ENCODE assay signal across 8 cellular contexts in the genomic region with DNA sequence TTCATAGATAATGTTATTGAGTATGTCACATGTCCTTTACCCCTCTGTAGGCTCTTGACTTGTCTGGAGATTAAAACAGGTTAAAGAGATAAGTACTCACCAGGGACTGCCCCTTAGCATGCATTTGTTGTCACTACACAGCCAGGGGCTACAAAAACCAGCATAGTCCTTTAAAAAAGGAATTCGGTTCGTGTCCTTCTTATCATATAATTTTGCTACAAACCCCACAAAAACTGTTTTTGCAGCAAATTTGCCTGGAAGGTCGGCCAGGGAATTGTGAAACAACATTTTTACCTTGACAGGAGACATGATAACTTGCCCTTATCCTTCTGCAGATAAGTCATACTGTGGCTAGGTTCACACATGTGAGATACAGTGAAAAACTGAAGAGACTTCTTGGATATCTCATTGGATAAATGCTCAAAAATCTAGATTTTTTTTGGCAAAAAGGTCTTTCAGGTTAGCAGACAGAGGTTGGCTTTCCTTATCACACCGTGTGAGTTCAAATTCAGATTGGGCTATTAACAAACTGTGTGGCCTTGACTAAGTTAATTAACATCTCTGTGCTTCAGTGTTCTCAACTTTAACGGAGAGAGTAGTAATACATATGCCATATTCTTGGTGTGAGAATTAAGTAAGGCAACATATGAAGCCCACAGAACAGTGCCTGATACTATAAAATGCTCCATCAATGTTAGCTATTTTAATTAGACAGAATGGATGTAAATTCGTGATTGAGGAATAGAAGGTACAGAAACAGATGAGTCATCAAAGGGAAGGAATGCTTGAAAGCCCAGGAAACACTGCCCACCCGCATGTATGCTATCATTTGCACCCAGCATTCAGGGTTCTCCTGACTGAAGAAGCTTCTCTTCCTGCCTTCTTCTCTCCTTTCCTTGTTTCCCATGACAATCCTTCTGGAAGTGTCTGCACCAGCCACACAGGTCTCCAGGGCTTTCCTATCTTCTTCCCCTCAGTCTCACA. TPM values are rescaled to one million over a fixed set of nuclear protein-coding genes. Genes with fewer than 3 reads are reported as not detected.
DNase-seq lines count a peak whose midpoint lies in the region; ATAC-seq, FAIRE-seq and TF ChIP-seq lines count a peak whose summit lies in the region.

No MANE protein-coding gene starts in this region.

- H3K36me3 ChIP-seq in smooth muscle cell (ENCODE audit: low read depth) (no peaks in the 10 kb centered on the region), small intestine (ENCODE audit: control insufficient read depth in 2 of 2, insufficient read depth in 2 of 2, low read length in 2 of 2) (no peaks in the 10 kb centered on the region)

- ATAC-seq in activated CD4-positive, alpha-beta T cell treated with anti-CD3 and anti-CD28 coated beads for 36 hours = peak; percentile 43
- ATAC-seq in HG02981 (IDR thresholded peaks at IDR 0.05; ENCODE audit: unreplicated experiment) = peak; percentile 18

- H3K4me3 ChIP-seq in smooth muscle cell (no peak overlapping the region), small intestine (ENCODE audit: low read depth in 1 of 2, low read length in 2 of 2) (no peak overlapping the region)

- H3K36me3 Mint-ChIP-seq in activated CD4-positive, alpha-beta T cell treated with anti-CD3 and anti-CD28 coated beads for 36 hours (ENCODE audit: low read depth) = no peaks in the 10 kb centered on the region
- H3K36me3 Mint-ChIP-seq in activated T-helper 1 cell treated with anti-CD3 and anti-CD28 coated beads, Interleukin-12 subunit alpha, Interleukin-12 subunit beta, Interleukin-2, Interleukin-4 antibody, amounts not matched to agents 30 ng/mL and 10 ng/mL and 1 ng/mL, durations not matched to agents 14 hours and 24 hours and 36 hours (ENCODE audit: low read depth) = no peaks in the 10 kb centered on the region

- peak overlapping the region; percentile 45 for H3K4me3 Mint-ChIP-seq in activated CD4-positive, alpha-beta T cell treated with anti-CD3 and anti-CD28 coated beads for 36 hours
- peak overlapping the region; percentile 42 for H3K4me3 Mint-ChIP-seq in activated T-helper 1 cell treated with anti-CD3 and anti-CD28 coated beads, Interleukin-12 subunit alpha, Interleukin-12 subunit beta, Interleukin-2, Interleukin-4 antibody, amounts not matched to agents 30 ng/mL and 10 ng/mL and 1 ng/mL, durations not matched to agents 14 hours and 24 hours and 36 hours

- no peaks in the 10 kb centered on the region for H3K9me3 ChIP-seq in smooth muscle cell (replicated peaks; ENCODE audit: low read depth)
- H3K9me3 ChIP-seq in small intestine (ENCODE audit: control insufficient read depth, low read depth) = no peaks in the 10 kb centered on the region

- WGBS in smooth muscle cell (ENCODE audit: low lambda C conversion rate) = 51% methylated on average over 7 of the region's 7 CpGs
- 55 to 71% (median 62%) methylated on average over 7 of the region's 7 CpGs for WGBS in small intestine, 3 donors

- H3K4me1 Mint-ChIP-seq in activated CD4-positive, alpha-beta T cell treated with anti-CD3 and anti-CD28 coated beads for 36 hours = peaks cover 56% of the 10 kb centered on the region
- H3K4me1 Mint-ChIP-seq in activated T-helper 1 cell treated with anti-CD3 and anti-CD28 coated beads, Interleukin-12 subunit alpha, Interleukin-12 subunit beta, Interleukin-2, Interleukin-4 antibody, amounts not matched to agents 30 ng/mL and 10 ng/mL and 1 ng/mL, durations not matched to agents 14 hours and 24 hours and 36 hours (ENCODE audit: low read depth) = peaks cover 63% of the 10 kb centered on the region

- DNase-seq in activated CD4-positive, alpha-beta T cell treated with anti-CD3 and anti-CD28 coated beads for 36 hours = no peak
- no peak for DNase-seq in activated CD4-positive, alpha-beta T cell treated with anti-CD3 and anti-CD28 coated beads for 1 hour
- DNase-seq in activated T-helper 1 cell treated with anti-CD3 and anti-CD28 coated beads, Interleukin-12 subunit alpha, Interleukin-12 subunit beta, Interleukin-2, Interleukin-4 antibody, amounts not matched to agents 30 ng/mL and 10 ng/mL and 1 ng/mL, durations not matched to agents 14 hours and 24 hours and 36 hours (ENCODE audit: low spot score) = no peak
- DNase-seq in smooth muscle cell (lab: John Stamatoyannopoulos, UW; ENCODE audit: unreplicated experiment) (no peak), medulla oblongata (ENCODE audit: extremely low spot score) (no peak), small intestine (no peak)
- no peak for DNase-seq in activated effector memory CD4-positive, alpha-beta T cell treated with anti-CD3 and anti-CD28 coated beads, Interleukin-2, amount 50 U/mL, for 16 hours

- no peak for TF ChIP-seq CTCF in smooth muscle cell (IDR thresholded peaks at IDR 0.05; ENCODE audit: borderline replicate concordance, insufficient read depth, poor library complexity, severe bottlenecking)

- CTCF ChIA-PET in activated CD4-positive, alpha-beta T cell treated with anti-CD3 and anti-CD28 coated beads for 36 hours (lab: Charles Lee) = interaction anchor here (0.6 to 1.4 kb wide), 5 partner anchors 11 to 473 kb away, joined by 3 to 5 read pairs (median 4); no protein-coding TSS in a partner anchor

- peak overlapping the region; percentile 10 for H3K4me2 ChIP-seq in smooth muscle cell

- H3K27me3 Mint-ChIP-seq in activated CD4-positive, alpha-beta T cell treated with anti-CD3 and anti-CD28 coated beads for 36 hours = no peaks in the 10 kb centered on the region
- H3K27me3 Mint-ChIP-seq in activated T-helper 1 cell treated with anti-CD3 and anti-CD28 coated beads, Interleukin-12 subunit alpha, Interleukin-12 subunit beta, Interleukin-2, Interleukin-4 antibody, amounts not matched to agents 30 ng/mL and 10 ng/mL and 1 ng/mL, durations not matched to agents 14 hours and 24 hours and 36 hours (ENCODE audit: insufficient read depth) = no peaks in the 10 kb centered on the region

- H3F3A ChIP-seq in smooth muscle cell (ENCODE audit: low read depth) = no peaks in the 10 kb centered on the region

- H3K27ac ChIP-seq in smooth muscle cell (ENCODE audit: low read depth) (no peak overlapping the region), small intestine (ENCODE audit: low read depth in 1 of 2, low read length in 1 of 2) (peak overlapping the region in 1 of 2 donors; percentile 67)

- H3K9me3 Mint-ChIP-seq in activated CD4-positive, alpha-beta T cell treated with anti-CD3 and anti-CD28 coated beads for 36 hours (ENCODE audit: low read depth) = no peaks in the 10 kb centered on the region
- no peaks in the 10 kb centered on the region for H3K9me3 Mint-ChIP-seq in activated T-helper 1 cell treated with anti-CD3 and anti-CD28 coated beads, Interleukin-12 subunit alpha, Interleukin-12 subunit beta, Interleukin-2, Interleukin-4 antibody, amounts not matched to agents 30 ng/mL and 10 ng/mL and 1 ng/mL, durations not matched to agents 14 hours and 24 hours and 36 hours

- POLR2A ChIA-PET in activated CD4-positive, alpha-beta T cell treated with anti-CD3 and anti-CD28 coated beads for 36 hours (lab: Charles Lee) = interaction anchor here (0.7 to 1.1 kb wide), 3 partner anchors 8 to 62 kb away, joined by 3 to 5 read pairs (median 4); no protein-coding TSS in a partner anchor

- no peak overlapping the region for H2AFZ ChIP-seq in smooth muscle cell (ENCODE audit: low read depth)

- intact Hi-C loops in activated CD4-positive, alpha-beta T cell treated with anti-CD3 and anti-CD28 coated beads for 36 hours (cut with DNase I, micrococcal nuclease) = no loop called here
- intact Hi-C loops in activated T-helper 1 cell treated with anti-CD3 and anti-CD28 coated beads, Interleukin-12 subunit alpha, Interleukin-12 subunit beta, Interleukin-2, Interleukin-4 antibody, amounts not matched to agents 30 ng/mL and 10 ng/mL and 1 ng/mL, durations not matched to agents 14 hours and 24 hours and 36 hours (cut with micrococcal nuclease) = no loop called here

- H3K27ac Mint-ChIP-seq in activated CD4-positive, alpha-beta T cell treated with anti-CD3 and anti-CD28 coated beads for 36 hours = no peak overlapping the region
- peak overlapping the region; percentile 75 for H3K27ac Mint-ChIP-seq in activated T-helper 1 cell treated with anti-CD3 and anti-CD28 coated beads, Interleukin-12 subunit alpha, Interleukin-12 subunit beta, Interleukin-2, Interleukin-4 antibody, amounts not matched to agents 30 ng/mL and 10 ng/mL and 1 ng/mL, durations not matched to agents 14 hours and 24 hours and 36 hours

- H3K27me3 ChIP-seq in smooth muscle cell (ENCODE audit: low read depth) (no peaks in the 10 kb centered on the region), small intestine (ENCODE audit: control insufficient read depth in 2 of 2, insufficient read depth in 2 of 2, low read length in 2 of 2) (no peaks in the 10 kb centered on the region)

- H3K9ac ChIP-seq in smooth muscle cell (ENCODE audit: low read depth) = no peak overlapping the region

- no peak for FAIRE-seq in small intestine (lab: Jason Lieb, UNC)

- H3K4me1 ChIP-seq in smooth muscle cell (ENCODE audit: low read depth) (peaks cover 6% of the 10 kb centered on the region), small intestine (ENCODE audit: control insufficient read depth in 2 of 2, insufficient read depth in 1 of 2, low read depth in 1 of 2, low read length in 1 of 2) (peaks cover 0 to 5% of the 10 kb centered on the region in 2 donors)

- H4K20me1 ChIP-seq in smooth muscle cell (ENCODE audit: low read depth) = no peaks in the 10 kb centered on the region

- no peaks in the 10 kb centered on the region for H3K79me2 ChIP-seq in smooth muscle cell (ENCODE audit: low read depth)

RNA-seq across cellular contexts. Expression of gene FAM9C, which starts 30.0 kb away (rescaled TPM):
- not detected for total RNA-seq in activated CD4-positive, alpha-beta T cell treated with anti-CD3 and anti-CD28 coated beads for 36 hours
- total RNA-seq in activated T-helper 1 cell treated with anti-CD3 and anti-CD28 coated beads, Interleukin-12 subunit alpha, Interleukin-12 subunit beta, Interleukin-2, Interleukin-4 antibody, amounts not matched to agents 30 ng/mL and 10 ng/mL and 1 ng/mL, durations not matched to agents 14 hours and 24 hours and 36 hours = 0.05 TPM in 2 replicates
- total RNA-seq in smooth muscle cell = not detected in 2 replicates
- polyA plus RNA-seq in smooth muscle cell (not detected in 2 replicates), small intestine (not detected)

RNA-seq across cellular contexts. Expression of gene TMSB4X, which starts 39.5 kb away (rescaled TPM):
- 1,000 to 10,000 TPM; 3,666 to 4,468 TPM for total RNA-seq in activated CD4-positive, alpha-beta T cell treated with anti-CD3 and anti-CD28 coated beads for 36 hours
- 6,544 and 6,612 TPM in 2 replicates for total RNA-seq in activated T-helper 1 cell treated with anti-CD3 and anti-CD28 coated beads, Interleukin-12 subunit alpha, Interleukin-12 subunit beta, Interleukin-2, Interleukin-4 antibody, amounts not matched to agents 30 ng/mL and 10 ng/mL and 1 ng/mL, durations not matched to agents 14 hours and 24 hours and 36 hours
- total RNA-seq in smooth muscle cell = 9,386 and 9,721 TPM in 2 replicates
- 11,762 and 12,637 TPM in 2 replicates for polyA plus RNA-seq in smooth muscle cell
- polyA plus RNA-seq in small intestine = 1,000 to 10,000 TPM; 3,848 to 6,707 (median 4,907) TPM
